In the genomic region with DNA sequence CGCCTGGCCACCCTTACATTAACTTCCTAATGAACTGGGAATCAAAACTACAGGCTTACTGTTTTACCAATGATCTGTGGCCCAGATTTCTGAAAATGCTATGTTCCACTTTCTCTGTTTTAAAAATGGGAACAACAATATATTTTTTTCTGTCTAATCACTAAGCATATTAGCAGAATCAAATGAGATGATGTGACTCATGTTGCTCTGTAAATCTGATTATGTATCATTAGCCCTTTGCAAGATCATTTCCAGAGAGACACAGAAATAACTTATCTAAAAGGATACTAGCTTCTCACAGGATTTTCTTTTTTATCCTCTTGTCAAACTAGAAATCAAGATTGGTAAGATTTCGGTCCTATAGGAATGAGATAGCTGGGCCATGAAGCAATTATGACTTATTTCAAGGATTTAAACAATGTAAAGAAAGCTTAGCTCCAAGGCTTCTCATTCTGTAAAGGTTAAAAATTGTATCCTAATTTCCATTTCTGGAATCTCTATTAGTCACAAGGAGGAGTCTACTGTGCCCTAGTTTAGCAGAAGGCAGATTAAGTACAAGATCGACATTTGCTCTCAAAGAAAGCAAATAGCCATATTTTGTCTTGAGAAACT, we compare ENCODE assay signal across 29 cellular contexts.
"Had no signal": no experiment of that assay in that cellular context is flagged by ENCODE, and none has a peak within 500 bp of the region (broad histone marks: within the 10 kb centered on the region; RNA-seq: fewer than 3 reads in every experiment).

No MANE protein-coding gene starts in this region.

- H3K9me3 ChIP-seq: neutrophil, ovary, prostate gland, right atrium auricular region, testis, transverse colon had no signal

- FAIRE-seq: frontal cortex, keratinocyte, urothelium cell line had no signal

- H3K36me3 ChIP-seq: neutrophil, ovary, prostate gland, right atrium auricular region, transverse colon had no signal

- H3K4me1 ChIP-seq: prostate gland, right atrium auricular region, testis, transverse colon had no signal

- DNase-seq: activated CD4-positive, alpha-beta T cell treated with anti-CD3 and anti-CD28 coated beads for 1 hour; activated CD4-positive, alpha-beta T cell treated with anti-CD3 and anti-CD28 coated beads, Interleukin-2, amount 50 U/mL, for 1 hour; activated CD8-positive, alpha-beta T cell treated with anti-CD3 and anti-CD28 coated beads for 36 hours; activated gamma-delta T cell treated with Interleukin-2 at 50 U/mL for 16 hours; activated naive CD8-positive, alpha-beta T cell treated with anti-CD3 and anti-CD28 coated beads, Interleukin-2, amount 50 U/mL, for 24 hours; activated T-cell treated with anti-CD3 and anti-CD28 coated beads, Interleukin-2, amount 50 U/mL, for 4 hours; anterior cingulate cortex; dorsolateral prefrontal cortex; effector memory CD4-positive, alpha-beta T cell; hippocampal formation; left cardiac atrium; left ventricle myocardium superior; nephron progenitor cell; ovary; stimulated activated CD4-positive, alpha-beta T cell treated with anti-CD3 and anti-CD28 coated beads, Interleukin-15, amount 100 ng/mL, for 24 hours; stimulated activated CD4-positive, alpha-beta T cell treated with anti-CD3 and anti-CD28 coated beads, Interleukin-2, amount 100 ng/mL, for 24 hours; stimulated activated naive CD4-positive, alpha-beta T cell treated with Interleukin-2 at 50 U/mL for 16 hours; T-helper 2 cell; testis; transverse colon had no signal

- H3K4me3 ChIP-seq: coronary artery, dorsolateral prefrontal cortex, ovary, prostate gland, right atrium auricular region, testis, transverse colon had no signal

- ATAC-seq: activated CD8-positive, alpha-beta T cell treated with anti-CD3 and anti-CD28 coated beads for 36 hours; activated naive CD8-positive, alpha-beta T cell treated with anti-CD3 and anti-CD28 coated beads, Interleukin-2, amount 50 U/mL, for 24 hours; activated T-cell treated with anti-CD3 and anti-CD28 coated beads, Interleukin-2, amount 50 U/mL, for 4 hours; activated T-helper 17 cell treated with anti-CD3 and anti-CD28 coated beads, Interleukin-2, amount 50 U/mL, for 72 hours; left cardiac atrium; left ventricle myocardium superior; WTC11 had no signal

- H3K27ac ChIP-seq: coronary artery, dorsolateral prefrontal cortex, neutrophil, ovary, prostate gland, right atrium auricular region, testis, transverse colon had no signal

- H3K27me3 ChIP-seq: dorsolateral prefrontal cortex, neutrophil, ovary, right atrium auricular region, testis, transverse colon had no signal
